In the genomic region with DNA sequence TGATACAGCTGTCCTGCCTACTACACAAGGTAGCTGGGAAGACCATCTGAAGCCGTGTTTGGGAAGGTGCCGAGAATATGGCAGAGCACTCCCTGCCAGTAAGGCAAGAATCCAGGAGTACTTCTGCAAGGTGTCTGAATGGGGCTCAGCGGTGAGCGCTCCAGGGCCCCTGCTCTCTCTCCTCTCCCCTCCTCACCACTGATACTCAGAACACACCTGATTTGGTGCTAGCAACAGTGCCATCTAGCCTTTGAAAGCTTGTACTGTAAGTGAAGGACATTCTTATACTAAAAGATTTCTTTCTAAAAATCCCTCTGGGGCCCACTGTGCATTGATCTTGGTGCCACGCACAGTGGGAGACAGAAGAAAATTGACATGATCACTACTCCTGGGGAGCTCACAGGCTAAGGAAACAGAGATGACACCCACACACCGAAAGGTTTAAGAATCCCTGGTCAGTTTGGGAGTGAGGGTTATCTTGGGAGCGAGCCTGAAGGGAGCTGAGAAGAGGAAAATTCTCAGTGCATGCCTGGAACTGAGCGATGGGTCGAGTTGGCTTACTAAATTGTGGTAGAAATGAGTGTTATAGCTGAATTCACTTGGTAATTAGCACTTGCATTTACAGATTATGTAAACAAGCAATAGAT, we compare ENCODE assay signal across 1 cellular context.
TF ChIP-seq lines count a peak whose summit lies in the region.

No MANE protein-coding gene starts in this region.

TF ChIP-seq in liver, 16 proteins besides CTCF, POLR2A, EP300 and RAD21 (continued from another document):
- TF ChIP-seq, protein P1, sequence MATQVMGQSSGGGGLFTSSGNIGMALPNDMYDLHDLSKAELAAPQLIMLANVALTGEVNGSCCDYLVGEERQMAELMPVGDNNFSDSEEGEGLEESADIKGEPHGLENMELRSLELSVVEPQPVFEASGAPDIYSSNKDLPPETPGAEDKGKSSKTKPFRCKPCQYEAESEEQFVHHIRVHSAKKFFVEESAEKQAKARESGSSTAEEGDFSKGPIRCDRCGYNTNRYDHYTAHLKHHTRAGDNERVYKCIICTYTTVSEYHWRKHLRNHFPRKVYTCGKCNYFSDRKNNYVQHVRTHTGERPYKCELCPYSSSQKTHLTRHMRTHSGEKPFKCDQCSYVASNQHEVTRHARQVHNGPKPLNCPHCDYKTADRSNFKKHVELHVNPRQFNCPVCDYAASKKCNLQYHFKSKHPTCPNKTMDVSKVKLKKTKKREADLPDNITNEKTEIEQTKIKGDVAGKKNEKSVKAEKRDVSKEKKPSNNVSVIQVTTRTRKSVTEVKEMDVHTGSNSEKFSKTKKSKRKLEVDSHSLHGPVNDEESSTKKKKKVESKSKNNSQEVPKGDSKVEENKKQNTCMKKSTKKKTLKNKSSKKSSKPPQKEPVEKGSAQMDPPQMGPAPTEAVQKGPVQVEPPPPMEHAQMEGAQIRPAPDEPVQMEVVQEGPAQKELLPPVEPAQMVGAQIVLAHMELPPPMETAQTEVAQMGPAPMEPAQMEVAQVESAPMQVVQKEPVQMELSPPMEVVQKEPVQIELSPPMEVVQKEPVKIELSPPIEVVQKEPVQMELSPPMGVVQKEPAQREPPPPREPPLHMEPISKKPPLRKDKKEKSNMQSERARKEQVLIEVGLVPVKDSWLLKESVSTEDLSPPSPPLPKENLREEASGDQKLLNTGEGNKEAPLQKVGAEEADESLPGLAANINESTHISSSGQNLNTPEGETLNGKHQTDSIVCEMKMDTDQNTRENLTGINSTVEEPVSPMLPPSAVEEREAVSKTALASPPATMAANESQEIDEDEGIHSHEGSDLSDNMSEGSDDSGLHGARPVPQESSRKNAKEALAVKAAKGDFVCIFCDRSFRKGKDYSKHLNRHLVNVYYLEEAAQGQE (IDR thresholded peaks at IDR 0.05) = no peak
- TF ChIP-seq TAF1 (conservative IDR thresholded peaks at IDR 0.05) = no peak
- TF ChIP-seq SP1 (IDR thresholded peaks at IDR 0.05) = no peak
- TF ChIP-seq, protein P2, sequence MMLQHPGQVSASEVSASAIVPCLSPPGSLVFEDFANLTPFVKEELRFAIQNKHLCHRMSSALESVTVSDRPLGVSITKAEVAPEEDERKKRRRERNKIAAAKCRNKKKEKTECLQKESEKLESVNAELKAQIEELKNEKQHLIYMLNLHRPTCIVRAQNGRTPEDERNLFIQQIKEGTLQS (IDR thresholded peaks at IDR 0.05) = no peak
- no peak for TF ChIP-seq FOXA1 (IDR thresholded peaks at IDR 0.05)
- TF ChIP-seq EGR1 (IDR thresholded peaks at IDR 0.05; ENCODE audit: low read depth in 2 of 2) = no peak
- TF ChIP-seq, protein P3, sequence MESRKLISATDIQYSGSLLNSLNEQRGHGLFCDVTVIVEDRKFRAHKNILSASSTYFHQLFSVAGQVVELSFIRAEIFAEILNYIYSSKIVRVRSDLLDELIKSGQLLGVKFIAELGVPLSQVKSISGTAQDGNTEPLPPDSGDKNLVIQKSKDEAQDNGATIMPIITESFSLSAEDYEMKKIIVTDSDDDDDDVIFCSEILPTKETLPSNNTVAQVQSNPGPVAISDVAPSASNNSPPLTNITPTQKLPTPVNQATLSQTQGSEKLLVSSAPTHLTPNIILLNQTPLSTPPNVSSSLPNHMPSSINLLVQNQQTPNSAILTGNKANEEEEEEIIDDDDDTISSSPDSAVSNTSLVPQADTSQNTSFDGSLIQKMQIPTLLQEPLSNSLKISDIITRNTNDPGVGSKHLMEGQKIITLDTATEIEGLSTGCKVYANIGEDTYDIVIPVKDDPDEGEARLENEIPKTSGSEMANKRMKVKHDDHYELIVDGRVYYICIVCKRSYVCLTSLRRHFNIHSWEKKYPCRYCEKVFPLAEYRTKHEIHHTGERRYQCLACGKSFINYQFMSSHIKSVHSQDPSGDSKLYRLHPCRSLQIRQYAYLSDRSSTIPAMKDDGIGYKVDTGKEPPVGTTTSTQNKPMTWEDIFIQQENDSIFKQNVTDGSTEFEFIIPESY (IDR thresholded peaks at IDR 0.05) = no peak
- TF ChIP-seq HNF4A (conservative IDR thresholded peaks at IDR 0.05) = no peak
- TF ChIP-seq NR2F2 (IDR thresholded peaks at IDR 0.05) = no peak
TF ChIP-seq in liver: peak in this region for 0.
